8 cellular contexts compared by ENCODE assay signal in the genomic region with DNA sequence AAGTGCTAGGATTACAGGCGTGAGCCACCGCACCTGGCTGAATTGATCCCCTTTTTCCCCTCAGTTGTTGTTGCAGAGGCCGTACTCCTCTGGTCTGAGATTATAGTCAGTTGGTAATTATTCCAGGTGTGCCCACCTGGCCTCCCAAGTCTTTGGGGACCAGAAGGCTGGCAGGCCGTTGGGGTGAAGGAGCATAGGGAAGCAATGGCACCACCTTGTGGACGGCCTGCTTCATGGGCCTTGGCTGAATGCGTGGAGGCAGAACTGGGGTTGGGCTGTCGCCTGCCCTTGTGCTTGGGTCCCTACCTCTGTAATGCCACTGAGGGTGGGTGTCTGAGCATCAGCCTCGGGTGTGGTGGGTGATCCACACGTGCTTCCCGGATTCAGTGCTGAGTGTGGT.
DNase-seq lines count a peak whose midpoint lies in the region; ATAC-seq and TF ChIP-seq lines count a peak whose summit lies in the region.

No MANE protein-coding gene starts in this region.

- H4K20me1 ChIP-seq in OCI-LY3 (ENCODE audit: insufficient read depth, low read length): no peaks in the 10 kb centered on the region

- H3K4me1 Mint-ChIP-seq in osteocyte (ENCODE audit: unreplicated experiment): peaks cover 47% of the 10 kb centered on the region

- H3K4me3 Mint-ChIP-seq in osteocyte (ENCODE audit: unreplicated experiment): no peak overlapping the region

- TF ChIP-seq POLR2A in transverse colon (IDR thresholded peaks at IDR 0.05): no peak

- H3K9me3 Mint-ChIP-seq in osteocyte (ENCODE audit: unreplicated experiment): no peaks in the 10 kb centered on the region

- H3K27me3 Mint-ChIP-seq in osteocyte (ENCODE audit: unreplicated experiment): no peaks in the 10 kb centered on the region

- H3K9ac ChIP-seq in OCI-LY3 (ENCODE audit: low read length): no peak overlapping the region

- H3K36me3 ChIP-seq in OCI-LY3 (replicated peaks; ENCODE audit: low read depth, low read length): no peaks in the 10 kb centered on the region
- no peaks in the 10 kb centered on the region for H3K36me3 ChIP-seq in transverse colon

- in situ Hi-C loops in transverse colon (cut with MboI; ENCODE audit: low pct_ligation_motif_present in 1 of 4, low pct_unique_long_range_greater_than_20kb in 1 of 4, low sequenced_read_pairs in 3 of 4): loop anchor here (10.0 kb wide), 2 partner anchors 212 to 222 kb away; partner anchors contain the start of gene GRK5 (in 1 of the 4)

- H3K27me3 ChIP-seq in OCI-LY3 (ENCODE audit: low read depth, low read length): no peaks in the 10 kb centered on the region
- no peaks in the 10 kb centered on the region for H3K27me3 ChIP-seq in transverse colon

- 32 to 100% methylated on average over 2 to 9 of the region's 10 CpGs for WGBS in transverse colon (ENCODE audit: low coverage in 1 of 2), 2 donors

- peaks cover 7% of the 10 kb centered on the region for H3K36me3 Mint-ChIP-seq in osteocyte (ENCODE audit: unreplicated experiment)

- H3K27ac ChIP-seq in OCI-LY3 (ENCODE audit: low read length) (no peak overlapping the region), transverse colon (no peak overlapping the region)

- DNase-seq in EL: peak; percentile 55
- peak; percentile 74 for DNase-seq in activated T-cell treated with anti-CD3 and anti-CD28 coated beads, Interleukin-2, amount 50 U/mL, for 1 hour
- peak; percentile 54 for DNase-seq in fibroblast of peridontal ligament (ENCODE audit: extremely low read depth)
- no peak for DNase-seq in osteocyte (ENCODE audit: extremely low spot score, unreplicated experiment)
- DNase-seq in transverse colon: peak; percentile 71

- no peak overlapping the region for H3K4me2 ChIP-seq in OCI-LY3 (ENCODE audit: low read length)

- no peak overlapping the region for H3K27ac Mint-ChIP-seq in osteocyte (ENCODE audit: unreplicated experiment)

- no peak for TF ChIP-seq EP300 in transverse colon (IDR thresholded peaks at IDR 0.05; ENCODE audit: low read depth)

- H2AFZ ChIP-seq in OCI-LY3 (ENCODE audit: low read depth, low read length): no peak overlapping the region

- peak; percentile 87 for ATAC-seq in HG02759 (IDR thresholded peaks at IDR 0.05; ENCODE audit: unreplicated experiment)
- no peak for ATAC-seq in GM19455 (IDR thresholded peaks at IDR 0.05; ENCODE audit: unreplicated experiment)

- H3K4me1 ChIP-seq in OCI-LY3 (ENCODE audit: low read length) (no peaks in the 10 kb centered on the region), transverse colon (peaks cover 9 to 18% (median 16%) of the 10 kb centered on the region in 4 donors)

- H3K79me2 ChIP-seq in OCI-LY3 (ENCODE audit: low read length): no peaks in the 10 kb centered on the region

- peak; percentile 70 for TF ChIP-seq CTCF in OCI-LY3 (IDR thresholded peaks at IDR 0.05; ENCODE audit: low read depth, low read length)
- peak; percentile 78 for TF ChIP-seq CTCF in osteocyte (IDR thresholded peaks at IDR 0.05)
- peak; percentile 70 to 77 (median 72) for TF ChIP-seq CTCF in transverse colon (IDR thresholded peaks at IDR 0.05)

- H3K4me3 ChIP-seq in OCI-LY3 (ENCODE audit: low read length) (no peak overlapping the region), transverse colon (no peak overlapping the region)

- H3K9me3 ChIP-seq in OCI-LY3 (ENCODE audit: insufficient read depth, low read length) (no peaks in the 10 kb centered on the region), transverse colon (no peaks in the 10 kb centered on the region)

- intact Hi-C loops in transverse colon (cut with DNase I; ENCODE audit: low total_unique reads): no loop called here
